Comparison of ENCODE assay signal across 26 cellular contexts in genomic region chr1:56249244-56249643, GRCh38.
DNase-seq lines count a peak whose midpoint lies in the region; ATAC-seq lines count a peak whose summit lies in the region.
"Had no signal": no experiment of that assay in that cellular context is flagged by ENCODE, and none has a peak within 500 bp of the region (broad histone marks: within the 10 kb centered on the region; RNA-seq: fewer than 3 reads in every experiment).

No MANE protein-coding gene starts in this region.

- H3K4me3 ChIP-seq in BLaER1 = no peak overlapping the region
- H3K4me3 ChIP-seq: A549, esophagus muscularis mucosa, K562, MG63, pancreas, transverse colon had no signal

- DNase-seq in KBM-7 (peak; percentile 91), OCI-M1 (lab: John Stamatoyannopoulos, UW) (peak; percentile 67), left cardiac atrium (peak; percentile 28), ureter (ENCODE audit: low spot score) (no peak)
- DNase-seq: activated CD4-positive, alpha-beta T cell treated with anti-CD3 and anti-CD28 coated beads for 36 hours; activated T-cell treated with anti-CD3 and anti-CD28 coated beads for 4 hours; Caco-2; central memory CD4-positive, alpha-beta T cell; DMS79; HCEC 1CT; MG63; natural killer cell; NCI-H510A treated with DMSO at 0.1 percent for 48 hours; pancreas; retina; stimulated activated CD4-positive, alpha-beta T cell treated with anti-CD3 and anti-CD28 coated beads, Interleukin-2, amount 100 ng/mL, for 24 hours; transverse colon had no signal

- in situ Hi-C loops in KBM-7 (cut with MboI; ENCODE audit: low pct_unique_long_range_greater_than_20kb, low sequenced_read_pairs) = no loop called here

- H3K4me1 ChIP-seq in BLaER1 = peaks cover 11% of the 10 kb centered on the region
- H3K4me1 ChIP-seq: A549, Caco-2, esophagus muscularis mucosa, foreskin keratinocyte, pancreas, transverse colon had no signal

- H3K9me3 ChIP-seq in BLaER1 = no peaks in the 10 kb centered on the region
- H3K9me3 ChIP-seq: A549, Caco-2, esophagus muscularis mucosa, MG63, pancreas, transverse colon had no signal

- intact Hi-C loops in left cardiac atrium (cut with DNase I) = no loop called here

- ATAC-seq in left cardiac atrium = peak in 1 of 2 donors; percentile 52
- ATAC-seq in GM18861 (IDR thresholded peaks at IDR 0.05; ENCODE audit: unreplicated experiment) = no peak
- ATAC-seq in GM21515 (IDR thresholded peaks at IDR 0.05; ENCODE audit: unreplicated experiment) = no peak
- no peak for ATAC-seq in GM21576 (IDR thresholded peaks at IDR 0.05; ENCODE audit: unreplicated experiment)
- ATAC-seq: A549; activated CD4-positive, alpha-beta T cell treated with anti-CD3 and anti-CD28 coated beads for 36 hours; foreskin keratinocyte; K562; left lobe of liver; natural killer cell had no signal

- no peaks in the 10 kb centered on the region for H3K36me3 ChIP-seq in BLaER1
- H3K36me3 ChIP-seq: esophagus muscularis mucosa, MG63, pancreas, transverse colon had no signal

- peak overlapping the region; percentile 17; the same call in 1 of the 2 replicates for H3K4me2 ChIP-seq in BLaER1
- H3K4me2 ChIP-seq: A549 had no signal

- no peak overlapping the region for H3K27ac ChIP-seq in BLaER1
- H3K27ac ChIP-seq: A549, esophagus muscularis mucosa, foreskin keratinocyte, pancreas, transverse colon had no signal

- H3K27me3 ChIP-seq in BLaER1 = no peaks in the 10 kb centered on the region
- H3K27me3 ChIP-seq: esophagus muscularis mucosa, foreskin keratinocyte, MG63, pancreas, transverse colon had no signal

- H3K9ac ChIP-seq in BLaER1 = no peak overlapping the region

- H4K20me1 ChIP-seq in BLaER1 = no peaks in the 10 kb centered on the region
